Comparison of ENCODE assay signal across 30 cellular contexts in genomic region chr12:120145164-120145563, GRCh38.
"Had no signal": no experiment of that assay in that cellular context is flagged by ENCODE, and none has a peak within 500 bp of the region (broad histone marks: within the 10 kb centered on the region; RNA-seq: fewer than 3 reads in every experiment).

No MANE protein-coding gene starts in this region.

- H3K27ac ChIP-seq: ascending aorta, breast epithelium, coronary artery, epithelial cell of prostate, esophagus squamous epithelium, gastroesophageal sphincter, WERI-Rb-1 had no signal

- FAIRE-seq: endothelial cell of umbilical vein had no signal

- H3K4me3 ChIP-seq: ascending aorta, breast epithelium, coronary artery, esophagus squamous epithelium, gastroesophageal sphincter had no signal

- H3K27me3 ChIP-seq: ascending aorta, breast epithelium, esophagus squamous epithelium, gastroesophageal sphincter had no signal

- DNase-seq: activated B cell treated with CpG ODN at 0.5 μM for 24 hours; activated CD4-positive, alpha-beta T cell treated with anti-CD3 and anti-CD28 coated beads for 48 hours; activated CD4-positive, alpha-beta T cell treated with anti-CD3 and anti-CD28 coated beads, Interleukin-2, amount 50 U/mL, for 1 hour; activated CD4-positive, alpha-beta T cell treated with anti-CD3 and anti-CD28 coated beads, Interleukin-2, amount 50 U/mL, for 48 hours; activated CD8-positive, alpha-beta memory T cell treated with anti-CD3 and anti-CD28 coated beads for 24 hours; activated CD8-positive, alpha-beta T cell treated with anti-CD3 and anti-CD28 coated beads for 36 hours; activated effector memory CD4-positive, alpha-beta T cell treated with Interleukin-2 at 50 U/mL for 16 hours; activated gamma-delta T cell treated with Interleukin-2 at 50 U/mL for 16 hours; activated naive CD4-positive, alpha-beta T cell treated with anti-CD3 and anti-CD28 coated beads for 36 hours; activated naive CD8-positive, alpha-beta T cell treated with anti-CD3 and anti-CD28 coated beads, Interleukin-2, amount 10 ng/mL, durations not matched to agents 7 days and 5 days; activated T-cell treated with anti-CD3 and anti-CD28 coated beads, Interleukin-2, amount 50 U/mL, for 4 hours; dermis blood vessel endothelial cell; effector CD4-positive, alpha-beta T cell; effector memory CD8-positive, alpha-beta T cell; esophagus squamous epithelium; foreskin melanocyte; head of caudate nucleus; T-helper 1 cell; T-helper 17 cell; T1000; WERI-Rb-1 had no signal

- ATAC-seq: activated CD4-positive, CD25-positive, alpha-beta regulatory T cell treated with anti-CD3 and anti-CD28 coated beads, Interleukin-2, amount 50 U/mL, for 24 hours; activated CD8-positive, alpha-beta T cell treated with anti-CD3 and anti-CD28 coated beads for 36 hours; activated naive CD4-positive, alpha-beta T cell treated with anti-CD3 and anti-CD28 coated beads, Interleukin-2, amount 50 U/mL, for 72 hours; activated T-cell treated with anti-CD3 and anti-CD28 coated beads, Interleukin-2, amount 50 U/mL, for 4 hours; activated T-helper 17 cell treated with anti-CD3 and anti-CD28 coated beads, Interleukin-2, amount 50 U/mL, for 72 hours; effector memory CD8-positive, alpha-beta T cell; gastroesophageal sphincter; T-helper 17 cell had no signal

- H3K4me1 ChIP-seq: ascending aorta, breast epithelium, esophagus squamous epithelium, gastroesophageal sphincter had no signal

- H3K9me3 ChIP-seq: ascending aorta, breast epithelium, esophagus squamous epithelium, gastroesophageal sphincter had no signal
